ENCODE assay signal across 1 cellular context in the genomic region with DNA sequence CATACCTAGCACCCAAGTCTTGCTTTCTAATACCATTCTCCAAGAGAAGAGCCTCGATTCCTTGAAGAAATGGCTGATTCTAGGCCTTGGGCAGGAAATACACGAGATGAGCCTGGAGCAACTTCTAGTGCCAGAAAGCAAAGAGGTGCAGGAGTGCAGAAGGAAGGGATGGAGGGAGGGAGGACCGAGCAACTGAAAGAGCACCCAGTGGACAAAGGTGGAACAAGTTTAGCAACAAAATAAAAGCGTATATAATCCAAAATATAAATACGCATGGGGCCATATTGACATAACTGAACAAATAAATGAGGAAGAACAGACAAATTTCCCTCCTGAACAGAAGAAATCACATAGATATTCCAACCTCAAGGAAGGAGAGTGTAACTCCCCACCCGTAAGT.
TF ChIP-seq lines count a peak whose summit lies in the region.

No MANE protein-coding gene starts in this region.

TF ChIP-seq in A549, 52 proteins besides CTCF, POLR2A, EP300 and RAD21 (continued from another document):
- TF ChIP-seq, protein P1, sequence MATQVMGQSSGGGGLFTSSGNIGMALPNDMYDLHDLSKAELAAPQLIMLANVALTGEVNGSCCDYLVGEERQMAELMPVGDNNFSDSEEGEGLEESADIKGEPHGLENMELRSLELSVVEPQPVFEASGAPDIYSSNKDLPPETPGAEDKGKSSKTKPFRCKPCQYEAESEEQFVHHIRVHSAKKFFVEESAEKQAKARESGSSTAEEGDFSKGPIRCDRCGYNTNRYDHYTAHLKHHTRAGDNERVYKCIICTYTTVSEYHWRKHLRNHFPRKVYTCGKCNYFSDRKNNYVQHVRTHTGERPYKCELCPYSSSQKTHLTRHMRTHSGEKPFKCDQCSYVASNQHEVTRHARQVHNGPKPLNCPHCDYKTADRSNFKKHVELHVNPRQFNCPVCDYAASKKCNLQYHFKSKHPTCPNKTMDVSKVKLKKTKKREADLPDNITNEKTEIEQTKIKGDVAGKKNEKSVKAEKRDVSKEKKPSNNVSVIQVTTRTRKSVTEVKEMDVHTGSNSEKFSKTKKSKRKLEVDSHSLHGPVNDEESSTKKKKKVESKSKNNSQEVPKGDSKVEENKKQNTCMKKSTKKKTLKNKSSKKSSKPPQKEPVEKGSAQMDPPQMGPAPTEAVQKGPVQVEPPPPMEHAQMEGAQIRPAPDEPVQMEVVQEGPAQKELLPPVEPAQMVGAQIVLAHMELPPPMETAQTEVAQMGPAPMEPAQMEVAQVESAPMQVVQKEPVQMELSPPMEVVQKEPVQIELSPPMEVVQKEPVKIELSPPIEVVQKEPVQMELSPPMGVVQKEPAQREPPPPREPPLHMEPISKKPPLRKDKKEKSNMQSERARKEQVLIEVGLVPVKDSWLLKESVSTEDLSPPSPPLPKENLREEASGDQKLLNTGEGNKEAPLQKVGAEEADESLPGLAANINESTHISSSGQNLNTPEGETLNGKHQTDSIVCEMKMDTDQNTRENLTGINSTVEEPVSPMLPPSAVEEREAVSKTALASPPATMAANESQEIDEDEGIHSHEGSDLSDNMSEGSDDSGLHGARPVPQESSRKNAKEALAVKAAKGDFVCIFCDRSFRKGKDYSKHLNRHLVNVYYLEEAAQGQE (IDR thresholded peaks at IDR 0.05): no peak
- no peak for TF ChIP-seq FOSB (CRISPR knock-in tag; IDR thresholded peaks at IDR 0.05)
